ENCODE assay signal across 24 cellular contexts in the genomic region with DNA sequence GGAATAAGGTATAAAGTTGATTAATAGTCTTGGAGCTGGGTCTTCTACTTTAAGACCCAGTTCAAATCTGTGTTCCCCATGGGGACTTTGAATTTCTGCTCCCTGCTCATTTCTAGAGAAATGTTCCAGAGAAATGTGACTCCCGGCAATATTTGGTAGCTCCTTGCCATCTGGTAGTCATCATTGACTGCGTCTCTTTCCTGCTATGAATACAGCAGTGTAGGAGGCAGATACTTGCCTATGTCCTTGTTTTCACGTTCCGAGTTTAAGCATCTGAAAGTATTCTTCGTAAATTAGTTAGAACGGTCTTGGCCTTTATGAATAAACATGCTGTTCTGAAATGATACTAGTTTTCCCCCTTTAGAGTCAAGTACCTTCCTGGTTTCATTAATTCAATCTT.
"Had no signal": no experiment of that assay in that cellular context is flagged by ENCODE, and none has a peak within 500 bp of the region (broad histone marks: within the 10 kb centered on the region; RNA-seq: fewer than 3 reads in every experiment).

No MANE protein-coding gene starts in this region.

- H3K9me3 ChIP-seq: adrenal gland, breast epithelium, left lung, mucosa of descending colon, psoas muscle, tibial artery, uterus had no signal

- H3K27me3 ChIP-seq: adrenal gland, breast epithelium, left lung, neural progenitor cell, tibial artery, uterus had no signal

- H3K36me3 ChIP-seq: adrenal gland, breast epithelium, left lung, neural progenitor cell, tibial artery, uterus had no signal

- ATAC-seq: esophagus mucosa, left lung, mucosa of descending colon, psoas muscle had no signal

- H3K9ac ChIP-seq: neural progenitor cell had no signal

- H3K4me3 ChIP-seq: adrenal gland, breast epithelium, left lung, mucosa of descending colon, neural progenitor cell, psoas muscle, tibial artery, uterus had no signal

- DNase-seq: activated CD4-positive, alpha-beta T cell treated with anti-CD3 and anti-CD28 coated beads, Interleukin-2, amount 50 U/mL, for 1 hour; activated CD8-positive, alpha-beta memory T cell treated with anti-CD3 and anti-CD28 coated beads for 24 hours; activated CD8-positive, alpha-beta memory T cell treated with anti-CD3 and anti-CD28 coated beads, Interleukin-2, amount 50 U/mL, for 48 hours; activated effector memory CD4-positive, alpha-beta T cell treated with Interleukin-2 at 50 U/mL for 16 hours; activated naive CD4-positive, alpha-beta T cell treated with anti-CD3 and anti-CD28 coated beads, Interleukin-2, amount 50 U/mL, for 16 hours; activated T-cell treated with anti-CD3 and anti-CD28 coated beads, Interleukin-2, amount 50 U/mL, for 48 hours; adrenal gland; cerebellar nuclear complex; cortex of kidney; foreskin melanocyte; glutamatergic neuron; left lung; mucosa of descending colon; naive B cell; psoas muscle; stimulated activated CD4-positive, alpha-beta T cell treated with anti-CD3 and anti-CD28 coated beads, Interleukin-2, amount 100 ng/mL, for 24 hours; stimulated activated naive CD4-positive, alpha-beta T cell treated with Interleukin-2 at 50 U/mL for 16 hours; substantia nigra; T1000; tibial artery; uterus had no signal

- H3K4me1 ChIP-seq: breast epithelium, left lung, uterus had no signal
